12 cellular contexts compared by ENCODE assay signal in the genomic region with DNA sequence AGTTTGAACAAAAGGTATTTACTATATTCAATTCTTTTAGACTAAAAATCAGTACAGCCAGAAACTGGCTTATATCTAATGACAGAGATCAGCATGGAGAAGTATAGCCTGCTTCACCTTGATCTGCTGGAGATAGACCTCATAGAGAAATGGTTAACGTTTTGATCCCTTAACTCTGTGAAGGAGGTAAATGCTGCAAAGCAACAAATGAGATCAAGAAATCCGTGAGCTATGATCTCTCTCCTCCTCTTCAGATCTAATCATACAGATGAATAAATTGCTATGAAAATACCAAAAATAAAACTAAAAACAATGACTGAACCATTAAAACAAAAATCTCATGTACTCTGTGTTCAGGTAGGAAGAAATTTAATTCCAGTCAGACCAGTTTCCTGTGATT. TPM values are rescaled to one million over a fixed set of nuclear protein-coding genes. Genes with fewer than 3 reads are reported as not detected.
DNase-seq lines count a peak whose midpoint lies in the region; ATAC-seq, FAIRE-seq and TF ChIP-seq lines count a peak whose summit lies in the region.
"Had no signal": no experiment of that assay in that cellular context is flagged by ENCODE, and none has a peak within 500 bp of the region (broad histone marks: within the 10 kb centered on the region; RNA-seq: fewer than 3 reads in every experiment).

No MANE protein-coding gene starts in this region.

- H3K4me3 Mint-ChIP-seq in MCF 10A (ENCODE audit: unreplicated experiment) = peak overlapping the region; percentile 73
- peak overlapping the region; percentile 54 for H3K4me3 Mint-ChIP-seq in osteocyte (ENCODE audit: unreplicated experiment)

- H3K36me3 Mint-ChIP-seq in MCF 10A (ENCODE audit: insufficient read depth, unreplicated experiment) = no peaks in the 10 kb centered on the region
- H3K36me3 Mint-ChIP-seq in osteocyte (ENCODE audit: unreplicated experiment) = no peaks in the 10 kb centered on the region

- H3K27me3 Mint-ChIP-seq in MCF 10A (ENCODE audit: insufficient read depth, unreplicated experiment) (no peaks in the 10 kb centered on the region), osteocyte (ENCODE audit: unreplicated experiment) (no peaks in the 10 kb centered on the region)

- no peaks in the 10 kb centered on the region for H3K79me2 ChIP-seq in KMS-11 (ENCODE audit: insufficient read depth, low read depth)

- POLR2A ChIA-PET in MCF 10A (lab: Yijun Ruan, JAX) = no interaction called here

- intact Hi-C loops in MCF 10A (cut with micrococcal nuclease) = no loop called here

- no peak overlapping the region for H3K9ac ChIP-seq in KMS-11

- BruUV-seq in MCF 10A (replicated peaks; lab: Mats Ljungman, UMichigan) = no TSS peak

- ATAC-seq in HG02798 (IDR thresholded peaks at IDR 0.05; ENCODE audit: poor library complexity, unreplicated experiment) = no peak
- ATAC-seq: left ventricle myocardium superior had no signal

- no peak overlapping the region for H2AFZ ChIP-seq in KMS-11 (ENCODE audit: low read depth)

- H3K4me3 ChIP-seq in KMS-11 (IDR thresholded peaks at IDR 0.05; ENCODE audit: insufficient read depth, low read depth, low read length) = no peak overlapping the region

- H3K4me1 Mint-ChIP-seq in MCF 10A (ENCODE audit: insufficient read depth, unreplicated experiment) (peaks cover 14% of the 10 kb centered on the region), osteocyte (ENCODE audit: unreplicated experiment) (peaks cover 4% of the 10 kb centered on the region)

- peak overlapping the region; percentile 62 for H3K4me2 ChIP-seq in KMS-11

- no peaks in the 10 kb centered on the region for H4K20me1 ChIP-seq in KMS-11 (ENCODE audit: insufficient read depth)

- H3K27ac Mint-ChIP-seq in MCF 10A (ENCODE audit: low read depth, unreplicated experiment) = peak overlapping the region; percentile 80
- no peak overlapping the region for H3K27ac Mint-ChIP-seq in osteocyte (ENCODE audit: unreplicated experiment)

- DNase-seq in D721Med (ENCODE audit: insufficient read length, low spot score) (no peak), MCF 10A (ENCODE audit: unreplicated experiment) (no peak), osteocyte (ENCODE audit: extremely low spot score, unreplicated experiment) (no peak), NK-92 (lab: John Stamatoyannopoulos, UW; ENCODE audit: unreplicated experiment) (no peak), EL (no peak), DMS 273 (lab: John Stamatoyannopoulos, UW; ENCODE audit: unreplicated experiment) (no peak)
- DNase-seq: anterior cingulate cortex, HCEC 1CT, left ventricle myocardium superior, T1000 had no signal

- H3K27ac ChIP-seq in KMS-11 = no peak overlapping the region

- TF ChIP-seq CTCF in D721Med (IDR thresholded peaks at IDR 0.05; ENCODE audit: insufficient read depth, missing control alignments) (no peak), KMS-11 (conservative IDR thresholded peaks at IDR 0.05; ENCODE audit: low read depth, low read length) (no peak), MCF 10A (IDR thresholded peaks at IDR 0.05; ENCODE audit: unreplicated experiment) (no peak), osteocyte (IDR thresholded peaks at IDR 0.05) (no peak)

- no peaks in the 10 kb centered on the region for H3K36me3 ChIP-seq in KMS-11 (ENCODE audit: insufficient read depth)

- peak; percentile 51 for FAIRE-seq in D721Med (lab: Jason Lieb, UNC)

- no peaks in the 10 kb centered on the region for H3K27me3 ChIP-seq in KMS-11 (ENCODE audit: insufficient read depth, low read depth)

- H3K4me1 ChIP-seq in KMS-11 (ENCODE audit: low read depth, poor library complexity, severe bottlenecking) = peaks cover 14% of the 10 kb centered on the region

- H3K9me3 Mint-ChIP-seq in MCF 10A (ENCODE audit: unreplicated experiment) (no peaks in the 10 kb centered on the region), osteocyte (ENCODE audit: unreplicated experiment) (no peaks in the 10 kb centered on the region)

- CTCF ChIA-PET in MCF 10A (lab: Yijun Ruan, JAX) = interaction anchor here (0.7 to 2.3 kb wide), 3 partner anchors 11 to 69 kb away, joined by 3 to 6 read pairs (median 5); no protein-coding TSS in a partner anchor

RNA-seq across cellular contexts. Expression of a gene that starts 42.8 kb away (rescaled TPM):
- total RNA-seq in MCF 10A (2022) (not detected in 2 replicates), osteocyte (not detected in 2 replicates)
